In the genomic region with DNA sequence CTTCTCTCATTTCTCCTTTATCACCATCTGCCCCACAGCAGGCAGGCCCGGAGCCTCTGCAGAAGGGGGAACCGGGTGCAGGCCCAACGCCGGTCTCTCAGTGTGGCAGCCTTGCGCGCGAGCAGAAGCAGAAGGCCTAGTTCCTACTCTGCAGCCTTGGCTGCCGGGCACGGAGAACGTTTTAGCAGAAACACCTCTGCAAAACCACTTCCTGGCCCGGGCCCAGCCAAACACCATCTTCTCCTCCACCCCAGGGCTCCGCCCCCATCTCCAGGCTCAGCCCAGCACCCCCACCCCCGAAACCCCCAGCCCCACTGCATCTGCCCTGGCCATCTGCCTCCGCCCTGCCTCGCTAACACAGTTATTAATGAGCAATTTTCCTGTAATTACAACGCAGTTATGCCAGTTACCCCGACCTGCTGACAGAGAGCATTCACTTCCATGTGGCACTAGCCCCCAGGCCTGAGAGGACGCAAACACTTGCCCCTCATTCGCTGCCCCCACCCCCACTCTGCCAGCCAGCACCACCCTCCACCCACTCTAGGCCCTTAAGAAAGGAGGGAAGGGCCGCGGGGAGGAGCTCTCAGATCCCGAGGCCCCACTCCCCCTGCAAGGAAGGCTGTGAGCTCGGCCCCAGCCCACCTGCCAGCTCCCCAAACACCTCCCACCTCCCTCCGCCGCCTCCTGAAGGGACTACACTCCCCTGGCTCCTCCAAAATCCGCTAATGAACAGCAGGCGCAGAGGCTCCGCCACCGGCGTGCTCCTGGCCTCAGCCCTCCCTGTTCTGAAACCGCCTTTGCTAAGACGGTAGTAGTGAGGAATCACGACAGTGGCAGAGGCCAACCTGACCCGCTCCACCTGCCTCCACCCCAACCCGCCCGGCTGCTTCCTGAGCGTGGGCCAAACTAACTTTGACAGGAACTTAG, we compare ENCODE assay signal across 8 cellular contexts. TPM values are rescaled to one million over a fixed set of nuclear protein-coding genes. Genes with fewer than 3 reads are reported as not detected.
DNase-seq lines count a peak whose midpoint lies in the region; ATAC-seq and TF ChIP-seq lines count a peak whose summit lies in the region.

No MANE protein-coding gene starts in this region.

- H3K36me3 ChIP-seq in DOHH2 (ENCODE audit: control insufficient read depth, low read length) (no peaks in the 10 kb centered on the region), SJSA1 (no peaks in the 10 kb centered on the region), left lung (no peaks in the 10 kb centered on the region)

- no peaks in the 10 kb centered on the region for H3K9me3 Mint-ChIP-seq in activated naive CD8-positive, alpha-beta T cell (ENCODE audit: low read depth)

- H3K79me2 ChIP-seq in DOHH2 (ENCODE audit: control insufficient read depth, low read length), result no peaks in the 10 kb centered on the region

- H3K4me3 ChIP-seq in DOHH2 (ENCODE audit: low read length), result peak overlapping the region; percentile 44
- peak overlapping the region; percentile 22; the same call in 1 of the 2 replicates for H3K4me3 ChIP-seq in SJSA1
- H3K4me3 ChIP-seq in left lung, result peak overlapping the region; percentile 11 to 30

- no peaks in the 10 kb centered on the region for H3K9me3 ChIP-seq in DOHH2 (ENCODE audit: control insufficient read depth, insufficient read depth, low read length)
- no peaks in the 10 kb centered on the region for H3K9me3 ChIP-seq in SJSA1 (replicated peaks)
- no peaks in the 10 kb centered on the region for H3K9me3 ChIP-seq in left lung

- ATAC-seq in HG02642 (IDR thresholded peaks at IDR 0.05; ENCODE audit: poor library complexity, unreplicated experiment) (peak; percentile 55), left lung (peak; percentile 63), GM21360 (IDR thresholded peaks at IDR 0.05; ENCODE audit: unreplicated experiment) (no peak)

- intact Hi-C loops in left lung (cut with DNase I), result no loop called here

- no peaks in the 10 kb centered on the region for H3K27me3 Mint-ChIP-seq in activated naive CD8-positive, alpha-beta T cell

- peak overlapping the region; percentile 72 for H3K27ac ChIP-seq in DOHH2 (ENCODE audit: low read depth, low read length)
- no peak overlapping the region for H3K27ac ChIP-seq in SJSA1
- peak overlapping the region; percentile 39 to 74 for H3K27ac ChIP-seq in left lung

- H3K4me1 Mint-ChIP-seq in activated naive CD8-positive, alpha-beta T cell (ENCODE audit: low read depth), result peaks cover 48% of the 10 kb centered on the region

- peak overlapping the region; percentile 64 for H3K4me2 ChIP-seq in DOHH2 (ENCODE audit: low read length)

- peak overlapping the region; percentile 87 for H3K4me3 Mint-ChIP-seq in activated naive CD8-positive, alpha-beta T cell

- H3K4me1 ChIP-seq in DOHH2 (ENCODE audit: control insufficient read depth, low read length), result peaks cover 46% of the 10 kb centered on the region
- no peaks in the 10 kb centered on the region for H3K4me1 ChIP-seq in SJSA1 (replicated peaks)
- no peaks in the 10 kb centered on the region for H3K4me1 ChIP-seq in left lung

- no peaks in the 10 kb centered on the region for H3K9me2 ChIP-seq in DOHH2 (replicated peaks; ENCODE audit: control insufficient read depth, low read length)

- H3K36me3 Mint-ChIP-seq in activated naive CD8-positive, alpha-beta T cell, result peaks cover 2% of the 10 kb centered on the region

- peaks cover 3% of the 10 kb centered on the region; the same call in 1 of the 2 replicates for H3F3A ChIP-seq in DOHH2 (ENCODE audit: control insufficient read depth, insufficient read depth)

- H4K20me1 ChIP-seq in DOHH2 (ENCODE audit: control insufficient read depth, insufficient read depth, low read depth, low read length), result no peaks in the 10 kb centered on the region

- DNase-seq in SJSA1 (ENCODE audit: low read depth in 1 of 2, low spot score in 2 of 2) (no peak), left lung (peak; percentile 63 to 83), NCI-H2196 (lab: John Stamatoyannopoulos, UW; ENCODE audit: unreplicated experiment) (no peak)
- peak; percentile 65 to 72 for DNase-seq in stimulated activated CD8-positive, alpha-beta memory T cell treated with anti-CD3 and anti-CD28 coated beads, Interleukin-15, amount 100 ng/mL, for 48 hours (ENCODE audit: low read depth in 2 of 2)

- H3K27ac Mint-ChIP-seq in activated naive CD8-positive, alpha-beta T cell, result peak overlapping the region; percentile 99

- no peaks in the 10 kb centered on the region for H3K27me3 ChIP-seq in DOHH2 (ENCODE audit: control insufficient read depth, low read length)
- no peaks in the 10 kb centered on the region for H3K27me3 ChIP-seq in SJSA1 (replicated peaks)
- peaks cover 0 to 38% of the 10 kb centered on the region in 2 donors for H3K27me3 ChIP-seq in left lung

- TF ChIP-seq CTCF in DOHH2 (IDR thresholded peaks at IDR 0.05; ENCODE audit: low read depth, low read length, poor library complexity, severe bottlenecking), result no peak
- TF ChIP-seq CTCF in left lung (IDR thresholded peaks at IDR 0.05), result no peak

RNA-seq across cellular contexts. Expression of gene FBRSL1, which starts 44.7 kb away (rescaled TPM):
- 0.66 and 2.8 TPM in 2 replicates for total RNA-seq in SJSA1 (2014; rRNA removed; shearing (Covaris generic))
- 10 to 100 TPM; 44.7 to 49.4 TPM for total RNA-seq in left lung

Comparison
In these comparisons a context has a peak if more than half of its experiments do, and no peak if none do; other contexts are left out.
1. DNase-seq: peak in left lung (2 of 2) and stimulated activated CD8-positive, alpha-beta memory T cell treated with anti-CD3 and anti-CD28 coated beads, Interleukin-15, amount 100 ng/mL, for 48 hours (2 of 2); none in SJSA1 (0 of 2) and NCI-H2196 (single experiment).
2. RNA of gene FBRSL1, which starts 44.7 kb away (total RNA-seq): 44.7 to 49.4 TPM in left lung; 0.66 to 2.8 TPM in SJSA1; every median in the first group is over 10 times any median in the second.
3. Peak in every context shown above with its lines, with median percentiles within 50 percentile points of each other: H3K4me3 ChIP-seq.